Comparison of ENCODE assay signal across 8 cellular contexts in the genomic region with DNA sequence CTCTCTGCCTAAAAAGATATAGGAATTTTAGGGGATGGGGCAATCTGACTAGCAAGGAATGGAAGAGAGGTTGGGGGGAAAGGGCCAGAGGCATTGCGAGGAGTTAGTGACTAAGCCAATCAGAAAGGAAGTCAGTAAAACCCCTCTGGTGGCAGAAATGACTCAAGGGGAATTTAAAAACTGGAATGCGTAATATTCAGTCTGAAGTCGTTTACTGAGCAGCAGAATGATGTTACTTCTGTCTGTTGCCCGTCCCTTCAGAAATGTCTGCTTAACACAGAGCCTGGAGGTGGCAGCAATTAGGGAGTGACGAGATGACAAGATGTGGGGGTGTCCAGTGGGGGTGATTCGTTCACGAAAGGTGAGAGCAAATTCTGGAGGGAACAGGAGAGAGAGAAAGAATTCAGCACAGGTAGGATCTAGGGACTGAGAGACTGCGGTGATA.
DNase-seq lines count a peak whose midpoint lies in the region; ATAC-seq and TF ChIP-seq lines count a peak whose summit lies in the region.

No MANE protein-coding gene starts in this region.

- H3K27ac ChIP-seq in GM23338 (ENCODE audit: low read depth) = no peak overlapping the region

- TF ChIP-seq CTCF in GM23338 (conservative IDR thresholded peaks at IDR 0.05; ENCODE audit: low read depth in 2 of 2) (no peak), glutamatergic neuron (IDR thresholded peaks at IDR 0.05; ENCODE audit: partially characterized antibody, unreplicated experiment) (no peak)

- H3K4me2 ChIP-seq in GM23338 = peak overlapping the region; percentile 95

- H3K9me2 ChIP-seq in GM23338 (ENCODE audit: insufficient read depth) = no peaks in the 10 kb centered on the region

- no peak for ATAC-seq in GM23338

- peaks cover 23% of the 10 kb centered on the region for H3K27me3 ChIP-seq in GM23338 (ENCODE audit: insufficient read depth)

- peak overlapping the region; percentile 29; the same call in 1 of the 2 replicates for H2AFZ ChIP-seq in GM23338

- H4K20me1 ChIP-seq in GM23338 (replicated peaks; ENCODE audit: insufficient read depth) = no peaks in the 10 kb centered on the region

- no peak overlapping the region for H3K27ac Mint-ChIP-seq in GM23338
- H3K27ac Mint-ChIP-seq in T-helper 2 cell treated with Interferon-gamma antibody and Interleukin-4, amounts not matched to agents 5 μg/mL and 100 μg/mL, for 36 hours = peak overlapping the region; percentile 56
- H3K27ac Mint-ChIP-seq in glutamatergic neuron (ENCODE audit: unreplicated experiment) = no peak overlapping the region

- H3K4me3 ChIP-seq in GM23338 = peak overlapping the region; percentile 73

- H3F3A ChIP-seq in GM23338 (replicated peaks; ENCODE audit: low read depth) = peaks cover 4% of the 10 kb centered on the region; the same call in 1 of the 2 replicates

- H3K27me3 Mint-ChIP-seq in GM23338 (ENCODE audit: insufficient read depth, low read depth, poor library complexity) (peaks cover 21% of the 10 kb centered on the region), glutamatergic neuron (ENCODE audit: unreplicated experiment) (peaks cover 5% of the 10 kb centered on the region)
- H3K27me3 Mint-ChIP-seq in T-helper 2 cell treated with Interferon-gamma antibody and Interleukin-4, amounts not matched to agents 5 μg/mL and 100 μg/mL, for 36 hours (ENCODE audit: low read depth) = no peaks in the 10 kb centered on the region

- no peaks in the 10 kb centered on the region for H3K79me2 ChIP-seq in GM23338 (replicated peaks; ENCODE audit: insufficient read depth)

- no peaks in the 10 kb centered on the region; the same call in 2 of the 3 replicates for H3K9me3 Mint-ChIP-seq in GM23338
- no peaks in the 10 kb centered on the region for H3K9me3 Mint-ChIP-seq in T-helper 2 cell treated with Interferon-gamma antibody and Interleukin-4, amounts not matched to agents 5 μg/mL and 100 μg/mL, for 36 hours
- no peaks in the 10 kb centered on the region for H3K9me3 Mint-ChIP-seq in glutamatergic neuron (ENCODE audit: unreplicated experiment)

- H3K36me3 Mint-ChIP-seq in GM23338 (ENCODE audit: low read depth) = no peaks in the 10 kb centered on the region
- H3K36me3 Mint-ChIP-seq in T-helper 2 cell treated with Interferon-gamma antibody and Interleukin-4, amounts not matched to agents 5 μg/mL and 100 μg/mL, for 36 hours (ENCODE audit: low read depth) = no peaks in the 10 kb centered on the region
- no peaks in the 10 kb centered on the region for H3K36me3 Mint-ChIP-seq in glutamatergic neuron (ENCODE audit: unreplicated experiment)

- H3K36me3 ChIP-seq in GM23338 (ENCODE audit: insufficient read depth) = no peaks in the 10 kb centered on the region

- DNase-seq in EH (ENCODE audit: low read depth) (peak; percentile 88), GM23338 (ENCODE audit: low spot score) (peak; percentile 38), germinal center (ENCODE audit: low spot score) (peak; percentile 11), NCI-H526 treated with DMSO at 0.1 percent for 48 hours (lab: John Stamatoyannopoulos, UW) (no peak), NCI-H748 treated with DMSO at 0.1 percent for 48 hours (lab: John Stamatoyannopoulos, UW) (no peak), glutamatergic neuron (no peak), NCI-H2171 (lab: John Stamatoyannopoulos, UW) (no peak)
- DNase-seq in T-helper 2 cell treated with Interferon-gamma antibody and Interleukin-4, amounts not matched to agents 5 μg/mL and 100 μg/mL, for 36 hours (ENCODE audit: low spot score) = peak; percentile 62

- H3K4me1 ChIP-seq in GM23338 (ENCODE audit: insufficient read depth) = peaks cover 21% of the 10 kb centered on the region

- H3K4me3 Mint-ChIP-seq in GM23338 = 0 out of 3 replicates have a peak overlapping the region, but pooled peaks have one; percentile 31
- peak overlapping the region; percentile 62 for H3K4me3 Mint-ChIP-seq in T-helper 2 cell treated with Interferon-gamma antibody and Interleukin-4, amounts not matched to agents 5 μg/mL and 100 μg/mL, for 36 hours
- no peak overlapping the region for H3K4me3 Mint-ChIP-seq in glutamatergic neuron (ENCODE audit: unreplicated experiment)

- H3K4me1 Mint-ChIP-seq in GM23338 = peaks cover 37% of the 10 kb centered on the region
- H3K4me1 Mint-ChIP-seq in T-helper 2 cell treated with Interferon-gamma antibody and Interleukin-4, amounts not matched to agents 5 μg/mL and 100 μg/mL, for 36 hours (ENCODE audit: low read depth) = peaks cover 34% of the 10 kb centered on the region
- H3K4me1 Mint-ChIP-seq in glutamatergic neuron (ENCODE audit: low read depth, unreplicated experiment) = peaks cover 4% of the 10 kb centered on the region

TF ChIP-seq in GM23338, 12 proteins besides CTCF, POLR2A, EP300 and RAD21:
- no peak for TF ChIP-seq ZNF114 (CRISPR knock-in tag; IDR thresholded peaks at IDR 0.05)
- TF ChIP-seq ZNF331 (CRISPR knock-in tag; IDR thresholded peaks at IDR 0.05; ENCODE audit: low read depth) = no peak
- TF ChIP-seq STAT1 (IDR thresholded peaks at IDR 0.05; ENCODE audit: unreplicated experiment) = no peak
- no peak for TF ChIP-seq EZH2 (IDR thresholded peaks at IDR 0.05; ENCODE audit: low read depth, unreplicated experiment)
- no peak for TF ChIP-seq NANOG (IDR thresholded peaks at IDR 0.05; ENCODE audit: borderline replicate concordance)

Comparison
In these comparisons a context has a peak if more than half of its experiments do, and no peak if none do; other contexts are left out.
1. DNase-seq: peak in EH (single experiment), GM23338 (single experiment), T-helper 2 cell treated with Interferon-gamma antibody and Interleukin-4, amounts not matched to agents 5 μg/mL and 100 μg/mL, for 36 hours (single experiment) and germinal center (single experiment); none in NCI-H526 treated with DMSO at 0.1 percent for 48 hours (single experiment), NCI-H748 treated with DMSO at 0.1 percent for 48 hours (single experiment), glutamatergic neuron (single experiment) and NCI-H2171 (single experiment).